11 cellular contexts compared by ENCODE assay signal in the genomic region with DNA sequence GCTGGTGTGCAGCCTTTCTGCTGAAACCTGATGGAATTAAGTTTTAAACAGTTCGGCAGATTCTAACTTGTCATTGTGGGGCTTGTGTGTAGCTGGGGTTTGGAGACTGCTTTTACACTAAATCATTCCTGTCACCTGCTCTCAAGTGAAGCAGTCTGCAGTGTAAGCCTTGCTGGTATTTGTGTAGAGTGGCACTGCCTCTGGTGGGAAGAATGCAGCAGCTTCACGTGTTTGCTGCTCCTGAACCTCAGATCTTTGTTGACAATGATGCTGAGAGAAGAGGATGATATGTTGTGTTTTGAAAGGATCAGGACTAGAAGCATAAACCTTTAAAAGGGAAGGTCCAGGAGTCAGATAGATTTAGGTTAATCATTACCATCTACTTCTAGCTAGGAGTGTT.
DNase-seq lines count a peak whose midpoint lies in the region; ATAC-seq and TF ChIP-seq lines count a peak whose summit lies in the region.
"Had no signal": no experiment of that assay in that cellular context is flagged by ENCODE, and none has a peak within 500 bp of the region (broad histone marks: within the 10 kb centered on the region; RNA-seq: fewer than 3 reads in every experiment).

No MANE protein-coding gene starts in this region.

- no peaks in the 10 kb centered on the region for H3K27me3 Mint-ChIP-seq in T-helper 2 cell treated with Interferon-gamma antibody and Interleukin-4, amounts not matched to agents 5 μg/mL and 100 μg/mL, for 36 hours (ENCODE audit: low read depth)

- H3K4me1 Mint-ChIP-seq in T-helper 2 cell treated with Interferon-gamma antibody and Interleukin-4, amounts not matched to agents 5 μg/mL and 100 μg/mL, for 36 hours (ENCODE audit: low read depth), result no peaks in the 10 kb centered on the region

- no peaks in the 10 kb centered on the region for H3K9me3 Mint-ChIP-seq in T-helper 2 cell treated with Interferon-gamma antibody and Interleukin-4, amounts not matched to agents 5 μg/mL and 100 μg/mL, for 36 hours

- H3K27me3 ChIP-seq in H7 (ENCODE audit: control insufficient read depth, insufficient read depth, low read length) (no peaks in the 10 kb centered on the region), body of pancreas (no peaks in the 10 kb centered on the region)

- H3K9me3 ChIP-seq in body of pancreas, result no peaks in the 10 kb centered on the region

- intact Hi-C loops in body of pancreas (cut with DNase I), result no loop called here

- no peaks in the 10 kb centered on the region for H3K4me1 ChIP-seq in body of pancreas

- DNase-seq in ACHN, result peak; percentile 38
- DNase-seq in H7, result peak; percentile 70
- peak in 1 of 4 donors; percentile 14 for DNase-seq in body of pancreas
- DNase-seq in left kidney (ENCODE audit: low read depth, low spot score), result peak; percentile 91
- DNase-seq in MV-4-11 (lab: John Stamatoyannopoulos, UW), result no peak
- DNase-seq in NAMALWA (ENCODE audit: low spot score), result no peak
- DNase-seq in T-helper 2 cell treated with Interferon-gamma antibody and Interleukin-4, amounts not matched to agents 5 μg/mL and 100 μg/mL, for 36 hours (ENCODE audit: low spot score), result no peak
- DNase-seq: activated naive CD4-positive, alpha-beta T cell; NCI-H187; T1000 had no signal

- H3K27ac ChIP-seq in body of pancreas, result no peak overlapping the region

- H3K36me3 ChIP-seq in H7 (replicated peaks; ENCODE audit: control insufficient read depth, insufficient read depth, low read length), result no peaks in the 10 kb centered on the region
- no peaks in the 10 kb centered on the region for H3K36me3 ChIP-seq in body of pancreas (replicated peaks in 1 of 2; ENCODE audit: insufficient read depth in 1 of 2, low read depth in 2 of 2)

- no peak for TF ChIP-seq POLR2A in body of pancreas (IDR thresholded peaks at IDR 0.05)

- in situ Hi-C loops in ACHN (cut with HindIII; ENCODE audit: low pct_ligation_motif_present, low pct_unique_long_range_greater_than_20kb, low sequenced_read_pairs), result no loop called here

- H3K36me3 Mint-ChIP-seq in T-helper 2 cell treated with Interferon-gamma antibody and Interleukin-4, amounts not matched to agents 5 μg/mL and 100 μg/mL, for 36 hours (ENCODE audit: low read depth), result peaks cover 17% of the 10 kb centered on the region

- peak in 5 of 7 experiments; percentile 8 to 40 (median 37) for TF ChIP-seq CTCF in body of pancreas (IDR thresholded peaks at IDR 0.05)

- 31 to 56% methylated on average over 2 of the region's 2 CpGs for WGBS in body of pancreas, 2 donors

- no peak overlapping the region for H3K4me3 ChIP-seq in H7 (ENCODE audit: insufficient read depth, low read depth, low read length)
- no peak overlapping the region for H3K4me3 ChIP-seq in body of pancreas

- H3K4me3 Mint-ChIP-seq in T-helper 2 cell treated with Interferon-gamma antibody and Interleukin-4, amounts not matched to agents 5 μg/mL and 100 μg/mL, for 36 hours, result no peak overlapping the region

- no peak overlapping the region for H3K27ac Mint-ChIP-seq in T-helper 2 cell treated with Interferon-gamma antibody and Interleukin-4, amounts not matched to agents 5 μg/mL and 100 μg/mL, for 36 hours

- ATAC-seq in body of pancreas (peak; percentile 45), HG03097 (IDR thresholded peaks at IDR 0.05; ENCODE audit: low FRiP score, unreplicated experiment) (no peak)

Comparison
In these comparisons a context has a peak if more than half of its experiments do, and no peak if none do; other contexts are left out.
1. DNase-seq: peak in ACHN (single experiment), H7 (single experiment) and left kidney (single experiment); none in MV-4-11 (single experiment), NAMALWA (single experiment) and T-helper 2 cell treated with Interferon-gamma antibody and Interleukin-4, amounts not matched to agents 5 μg/mL and 100 μg/mL, for 36 hours (single experiment).